In genomic region chr1:40849801-40850592, GRCh38 we compare ENCODE assay signal across 8 cellular contexts. TPM values are rescaled to one million over a fixed set of nuclear protein-coding genes. Genes with fewer than 3 reads are reported as not detected.
A peak's percentile ranks its signal among the peaks of the same experiment; 100 is the strongest.
DNase-seq lines count a peak whose midpoint lies in the region; TF ChIP-seq lines count a peak whose summit lies in the region.

No MANE protein-coding gene starts in this region.

- H3K27ac Mint-ChIP-seq in activated naive CD4-positive, alpha-beta T cell treated with anti-CD3 and anti-CD28 coated beads for 36 hours = no peak overlapping the region
- H3K27ac Mint-ChIP-seq in glutamatergic neuron (ENCODE audit: unreplicated experiment) (no peak overlapping the region), progenitor cell of endocrine pancreas (peak overlapping the region; percentile 9)

- no peaks in the 10 kb centered on the region for H3K36me3 ChIP-seq in vagina

- intact Hi-C loops in activated naive CD4-positive, alpha-beta T cell treated with anti-CD3 and anti-CD28 coated beads for 36 hours (cut with micrococcal nuclease) = loop anchor here (1.0 to 5.0 kb wide), 6 partner anchors 76 to 708 kb away; no protein-coding TSS in a partner anchor
- intact Hi-C loops in vagina (cut with DNase I) = loop anchor here (10.0 kb wide), 2 partner anchors 105 to 235 kb away; no protein-coding TSS in a partner anchor

- peak; percentile 86 for TF ChIP-seq CTCF in 22Rv1 (IDR thresholded peaks at IDR 0.05)
- TF ChIP-seq CTCF in GM12874 (IDR thresholded peaks at IDR 0.05; ENCODE audit: insufficient read depth, low read depth, low read length) = peak; percentile 80
- TF ChIP-seq CTCF in glutamatergic neuron (IDR thresholded peaks at IDR 0.05; ENCODE audit: partially characterized antibody, unreplicated experiment) = peak; percentile 93
- peak; percentile 82 for TF ChIP-seq CTCF in progenitor cell of endocrine pancreas (IDR thresholded peaks at IDR 0.05; ENCODE audit: unreplicated experiment)
- TF ChIP-seq CTCF in vagina (IDR thresholded peaks at IDR 0.05) = peak; percentile 67 to 88 (median 78)

- no peaks in the 10 kb centered on the region for H3K27me3 ChIP-seq in vagina

- DNase-seq in Kasumi-1 (lab: John Stamatoyannopoulos, UW) (peak; percentile 61 to 62), SK-N-DZ (ENCODE audit: low spot score) (peak; percentile 60), glutamatergic neuron (peak; percentile 85), progenitor cell of endocrine pancreas (ENCODE audit: low spot score, unreplicated experiment) (peak; percentile 63), vagina (ENCODE audit: extremely low spot score in 2 of 2) (no peak)
- peak; percentile 87 for DNase-seq in activated naive CD4-positive, alpha-beta T cell treated with anti-CD3 and anti-CD28 coated beads for 36 hours

- no peak for TF ChIP-seq POLR2A in vagina (IDR thresholded peaks at IDR 0.05)

- no peaks in the 10 kb centered on the region for H3K4me1 ChIP-seq in vagina

- peaks cover 8% of the 10 kb centered on the region for H3K4me1 Mint-ChIP-seq in activated naive CD4-positive, alpha-beta T cell treated with anti-CD3 and anti-CD28 coated beads for 36 hours (ENCODE audit: low read depth)
- H3K4me1 Mint-ChIP-seq in glutamatergic neuron (ENCODE audit: low read depth, unreplicated experiment) (peaks cover 3% of the 10 kb centered on the region), progenitor cell of endocrine pancreas (ENCODE audit: low read depth) (peaks cover 7% of the 10 kb centered on the region)

- H3K36me3 Mint-ChIP-seq in activated naive CD4-positive, alpha-beta T cell treated with anti-CD3 and anti-CD28 coated beads for 36 hours (ENCODE audit: low read depth) = no peaks in the 10 kb centered on the region
- H3K36me3 Mint-ChIP-seq in glutamatergic neuron (ENCODE audit: unreplicated experiment) (no peaks in the 10 kb centered on the region), progenitor cell of endocrine pancreas (ENCODE audit: insufficient read depth) (no peaks in the 10 kb centered on the region)

- H3K9me3 ChIP-seq in vagina = no peaks in the 10 kb centered on the region

- no peaks in the 10 kb centered on the region for H3K9me3 Mint-ChIP-seq in activated naive CD4-positive, alpha-beta T cell treated with anti-CD3 and anti-CD28 coated beads for 36 hours
- H3K9me3 Mint-ChIP-seq in glutamatergic neuron (ENCODE audit: unreplicated experiment) (peaks cover 5% of the 10 kb centered on the region), progenitor cell of endocrine pancreas (ENCODE audit: low read depth) (no peaks in the 10 kb centered on the region)

- H3K4me3 Mint-ChIP-seq in activated naive CD4-positive, alpha-beta T cell treated with anti-CD3 and anti-CD28 coated beads for 36 hours = no peak overlapping the region
- H3K4me3 Mint-ChIP-seq in glutamatergic neuron (ENCODE audit: unreplicated experiment) (peak overlapping the region; percentile 0), progenitor cell of endocrine pancreas (ENCODE audit: low read depth) (no peak overlapping the region)

- H3K4me3 ChIP-seq in vagina = no peak overlapping the region

- H3K27ac ChIP-seq in 22Rv1 (no peak overlapping the region), vagina (no peak overlapping the region)

- CTCF ChIA-PET in activated naive CD4-positive, alpha-beta T cell treated with anti-CD3 and anti-CD28 coated beads for 36 hours (lab: Charles Lee) = interaction anchor here (0.6 to 5.8 kb wide), 26 partner anchors 9 to 594 kb away, joined by 3 to 115 read pairs (median 4); partner anchors contain the start of gene CITED4

- H3K27me3 Mint-ChIP-seq in activated naive CD4-positive, alpha-beta T cell treated with anti-CD3 and anti-CD28 coated beads for 36 hours (ENCODE audit: low read depth) = no peaks in the 10 kb centered on the region
- peaks cover 4% of the 10 kb centered on the region for H3K27me3 Mint-ChIP-seq in glutamatergic neuron (ENCODE audit: unreplicated experiment)
- H3K27me3 Mint-ChIP-seq in progenitor cell of endocrine pancreas = peaks cover 13% of the 10 kb centered on the region

RNA-seq across cellular contexts. Expression of gene CITED4, which starts 12.2 kb away (rescaled TPM):
- 5.2 and 9.1 TPM in 2 replicates for polyA plus RNA-seq in SK-N-DZ (2014; cell fraction: cytosol; rRNA removed)
- polyA plus RNA-seq in SK-N-DZ (2014; cell fraction: nucleus; rRNA removed) = 3.8 and 5.3 TPM in 2 replicates
- total RNA-seq in activated naive CD4-positive, alpha-beta T cell treated with anti-CD3 and anti-CD28 coated beads for 36 hours = 1 to 10 TPM; 2.4 TPM
- total RNA-seq in glutamatergic neuron (ENCODE audit: unreplicated experiment) (3.8 TPM), progenitor cell of endocrine pancreas (27.8 and 30.8 TPM in 2 replicates), vagina (16.5 TPM)

Comparison
In these comparisons a context has a peak if more than half of its experiments do, and no peak if none do; other contexts are left out.
1. DNase-seq: peak in Kasumi-1 (2 of 2), SK-N-DZ (single experiment), activated naive CD4-positive, alpha-beta T cell treated with anti-CD3 and anti-CD28 coated beads for 36 hours (single experiment), glutamatergic neuron (single experiment) and progenitor cell of endocrine pancreas (single experiment); none in vagina (0 of 2).
2. Peak in every context shown above with its lines, with median percentiles within 50 percentile points of each other: CTCF ChIP-seq.